Comparison of ENCODE assay signal across 14 cellular contexts in the genomic region with DNA sequence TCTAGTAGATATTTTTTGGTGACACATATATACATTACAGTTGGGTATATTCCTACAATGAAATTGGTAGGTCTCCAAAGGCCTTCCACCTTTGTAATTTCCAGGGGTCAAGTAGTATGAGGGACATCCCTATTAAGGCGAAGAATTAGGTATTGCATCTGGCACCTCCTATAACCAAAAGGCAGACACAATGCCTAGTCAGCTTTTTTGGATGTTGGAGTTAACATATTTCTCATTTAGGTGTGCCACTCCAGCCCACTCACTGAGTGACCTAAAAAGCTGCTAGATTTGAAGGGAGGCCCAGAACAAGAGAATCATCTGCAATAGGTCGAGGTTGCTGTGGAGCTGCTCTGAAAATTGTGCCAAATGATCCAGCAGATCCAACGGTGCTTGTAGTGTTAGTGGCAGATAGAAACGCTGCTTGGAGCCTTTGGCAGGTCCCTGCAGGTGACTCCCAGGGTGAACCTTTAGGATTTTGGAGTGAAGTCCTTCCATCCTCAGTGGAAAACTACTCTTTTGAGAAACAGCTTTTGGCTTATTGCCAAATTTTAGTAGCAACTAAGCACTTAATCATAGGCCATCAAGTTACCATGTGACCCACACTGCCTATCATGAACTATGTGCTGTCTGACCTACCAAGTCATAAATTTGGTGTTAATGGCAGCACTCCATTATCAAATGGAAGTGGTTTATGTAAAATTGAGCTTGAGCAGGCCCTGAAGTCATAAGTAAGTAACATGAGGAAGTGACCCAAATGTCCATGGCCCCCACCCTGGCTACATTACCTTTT.
"Had no signal": no experiment of that assay in that cellular context is flagged by ENCODE, and none has a peak within 500 bp of the region (broad histone marks: within the 10 kb centered on the region; RNA-seq: fewer than 3 reads in every experiment).

No MANE protein-coding gene starts in this region.

- H3K36me3 ChIP-seq: left lung, pancreas, thoracic aorta had no signal

- FAIRE-seq: astrocyte, keratinocyte, pancreas had no signal

- H3K27ac ChIP-seq: left lung, pancreas had no signal

- DNase-seq: activated CD4-positive, alpha-beta T cell treated with anti-CD3 and anti-CD28 coated beads, Interleukin-2, amount 50 U/mL, for 4 hours; activated naive CD4-positive, alpha-beta T cell treated with Interleukin-2 at 50 U/mL for 16 hours; left lung; mammary epithelial cell; naive B cell; pancreas; stimulated activated CD4-positive, alpha-beta T cell treated with anti-CD3 and anti-CD28 coated beads, Interleukin-12 subunit alpha, Interleukin-12 subunit beta, amount 100 ng/mL, for 4 hours; stimulated activated CD4-positive, alpha-beta T cell treated with anti-CD3 and anti-CD28 coated beads, Interleukin-2, amount 100 ng/mL, for 24 hours had no signal

- H3K27me3 ChIP-seq: left lung, pancreas had no signal

- H3K4me3 ChIP-seq: left lung, pancreas, thoracic aorta had no signal

- H3K4me1 ChIP-seq: left lung, pancreas had no signal

- ATAC-seq: activated CD4-positive, CD25-positive, alpha-beta regulatory T cell treated with anti-CD3 and anti-CD28 coated beads, Interleukin-2, amount 50 U/mL, for 24 hours; activated T-helper 17 cell treated with anti-CD3 and anti-CD28 coated beads, Interleukin-2, amount 50 U/mL, for 72 hours; left lung; pancreas; stimulated activated effector memory CD8-positive, alpha-beta T cell treated with anti-CD3 and anti-CD28 coated beads, Interleukin-12 subunit alpha, Interleukin-12 subunit beta, amount 100 ng/mL, for 72 hours had no signal

- H3K9me3 ChIP-seq: left lung, pancreas, thoracic aorta had no signal
